18 cellular contexts compared by ENCODE assay signal in the genomic region with DNA sequence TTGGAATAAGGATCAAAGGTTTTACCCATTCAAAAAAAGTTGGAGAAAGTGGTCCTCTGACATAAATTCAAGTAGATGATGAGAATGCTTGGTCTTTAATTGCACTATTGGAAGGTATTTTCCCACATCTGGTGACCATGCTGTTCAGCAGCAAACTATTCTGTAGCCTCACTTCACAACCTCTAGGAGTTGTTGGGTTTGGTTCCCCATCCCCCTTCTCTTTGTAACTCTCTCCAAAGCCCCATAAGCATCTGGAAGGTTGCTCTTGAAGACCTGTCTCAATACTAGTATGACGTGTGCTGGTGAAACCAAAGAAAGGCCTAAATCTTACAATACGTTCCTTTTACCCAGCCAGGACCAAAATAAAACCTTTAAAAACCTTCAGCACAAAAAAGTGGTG. TPM values are rescaled to one million over a fixed set of nuclear protein-coding genes. Genes with fewer than 3 reads are reported as not detected.
A peak's percentile ranks its signal among the peaks of the same experiment; 100 is the strongest.
DNase-seq lines count a peak whose midpoint lies in the region; ATAC-seq, FAIRE-seq and TF ChIP-seq lines count a peak whose summit lies in the region.
"Had no signal": no experiment of that assay in that cellular context is flagged by ENCODE, and none has a peak within 500 bp of the region (broad histone marks: within the 10 kb centered on the region; RNA-seq: fewer than 3 reads in every experiment).

No MANE protein-coding gene starts in this region.

- intact Hi-C loops in lower leg skin (cut with DNase I; ENCODE audit: low total_unique reads): no loop called here

- H3K9ac ChIP-seq in astrocyte (ENCODE audit: low read length): no peak overlapping the region
- H3K9ac ChIP-seq: KMS-11 had no signal

- no peak overlapping the region for H2AFZ ChIP-seq in astrocyte (ENCODE audit: low read depth, low read length)
- H2AFZ ChIP-seq: PC-9 had no signal

- H3K9me3 Mint-ChIP-seq in astrocyte (ENCODE audit: unreplicated experiment): no peaks in the 10 kb centered on the region
- no peaks in the 10 kb centered on the region for H3K9me3 Mint-ChIP-seq in activated T-cell treated with anti-CD3 and anti-CD28 coated beads, Interleukin-2, amount 50 U/mL, for 24 hours

- H3K4me3 Mint-ChIP-seq in astrocyte (ENCODE audit: unreplicated experiment): no peak overlapping the region
- no peak overlapping the region for H3K4me3 Mint-ChIP-seq in activated T-cell treated with anti-CD3 and anti-CD28 coated beads, Interleukin-2, amount 50 U/mL, for 24 hours

- H3K9me3 ChIP-seq in astrocyte (ENCODE audit: insufficient read depth, low read depth, low read length) (no peaks in the 10 kb centered on the region), muscle layer of duodenum (ENCODE audit: control insufficient read depth in 1 of 2, low read length in 2 of 2) (no peaks in the 10 kb centered on the region)

- H3K36me3 Mint-ChIP-seq in astrocyte (ENCODE audit: low read depth, unreplicated experiment): peaks cover 14% of the 10 kb centered on the region
- H3K36me3 Mint-ChIP-seq in activated T-cell treated with anti-CD3 and anti-CD28 coated beads, Interleukin-2, amount 50 U/mL, for 24 hours (ENCODE audit: low read depth): peaks cover 19% of the 10 kb centered on the region

- no peak for TF ChIP-seq CTCF in astrocyte (IDR thresholded peaks at IDR 0.05; ENCODE audit: insufficient read depth, low read depth, low read length)
- TF ChIP-seq CTCF in lower leg skin (IDR thresholded peaks at IDR 0.05): no peak

- H3K27ac ChIP-seq in astrocyte (ENCODE audit: low read depth, low read length) (no peak overlapping the region), muscle layer of duodenum (ENCODE audit: low read length) (peak overlapping the region; percentile 5)
- H3K27ac ChIP-seq: KMS-11, PC-9 had no signal

- no peaks in the 10 kb centered on the region for H3K27me3 ChIP-seq in astrocyte (ENCODE audit: insufficient read depth, low read length)
- H3K27me3 ChIP-seq in muscle layer of duodenum (ENCODE audit: low read depth, low read length): no peaks in the 10 kb centered on the region

- H3K79me2 ChIP-seq in astrocyte (ENCODE audit: insufficient read depth, low read length): peaks cover 100% of the 10 kb centered on the region

- no peak overlapping the region for H3K27ac Mint-ChIP-seq in astrocyte (ENCODE audit: unreplicated experiment)
- no peak overlapping the region for H3K27ac Mint-ChIP-seq in activated T-cell treated with anti-CD3 and anti-CD28 coated beads, Interleukin-2, amount 50 U/mL, for 24 hours

- peaks cover 27% of the 10 kb centered on the region for H3K4me1 Mint-ChIP-seq in astrocyte (ENCODE audit: low read depth, unreplicated experiment)
- H3K4me1 Mint-ChIP-seq in activated T-cell treated with anti-CD3 and anti-CD28 coated beads, Interleukin-2, amount 50 U/mL, for 24 hours (ENCODE audit: low read depth): peaks cover 35% of the 10 kb centered on the region

- H3K4me1 ChIP-seq in astrocyte (ENCODE audit: insufficient read depth, low read length): peaks cover 6% of the 10 kb centered on the region
- H3K4me1 ChIP-seq in muscle layer of duodenum (ENCODE audit: control insufficient read depth in 1 of 2, insufficient read depth in 2 of 2, low read length in 2 of 2): peaks cover 27 to 79% of the 10 kb centered on the region in 2 donors

- TF ChIP-seq POLR2A in lower leg skin (IDR thresholded peaks at IDR 0.05): no peak

- FAIRE-seq in astrocyte (lab: Jason Lieb, UNC): no peak
- FAIRE-seq: H54 had no signal

- H3K36me3 ChIP-seq in astrocyte (ENCODE audit: insufficient read depth, low read length) (peaks cover 61% of the 10 kb centered on the region), muscle layer of duodenum (ENCODE audit: control insufficient read depth in 1 of 2, insufficient read depth in 2 of 2, low read length in 2 of 2) (peaks cover 0 to 14% of the 10 kb centered on the region in 2 donors)

- H4K20me1 ChIP-seq in astrocyte (ENCODE audit: insufficient read depth, low read length): peaks cover 96% of the 10 kb centered on the region

- DNase-seq in astrocyte (ENCODE audit: low read depth): no peak
- DNase-seq in stimulated activated CD4-positive, alpha-beta T cell treated with anti-CD3 and anti-CD28 coated beads, Interleukin-4, amount 100 ng/mL, for 24 hours: no peak
- no peak for DNase-seq in lower leg skin (ENCODE audit: low spot score in 2 of 2)
- DNase-seq in activated T-cell treated with anti-CD3 and anti-CD28 coated beads, Interleukin-2, amount 50 U/mL, for 24 hours: no peak
- DNase-seq: ACHN, AML-193, DMS 273 treated with DMSO at 0.1 percent for 48 hours, DND-41, GDM1, MV-4-11, NCI-H1694 treated with DMSO at 0.1 percent for 48 hours, NCI-H510A treated with DMSO at 0.1 percent for 48 hours, PC-9 had no signal

- no peaks in the 10 kb centered on the region for H3K27me3 Mint-ChIP-seq in astrocyte (ENCODE audit: low read depth, unreplicated experiment)
- H3K27me3 Mint-ChIP-seq in activated T-cell treated with anti-CD3 and anti-CD28 coated beads, Interleukin-2, amount 50 U/mL, for 24 hours: no peaks in the 10 kb centered on the region

- 83 to 88% methylated on average over 2 of the region's 2 CpGs for WGBS in lower leg skin, 2 donors

- H3K4me2 ChIP-seq in astrocyte (ENCODE audit: low read length): peak overlapping the region; percentile 14
- H3K4me2 ChIP-seq: KMS-11, PC-9 had no signal

- H3K4me3 ChIP-seq in astrocyte (ENCODE audit: insufficient read depth, low read depth, low read length): no peak overlapping the region
- H3K4me3 ChIP-seq in muscle layer of duodenum (ENCODE audit: low read depth in 1 of 2, low read length in 2 of 2): no peak overlapping the region
- no peak overlapping the region for H3K4me3 ChIP-seq in lower leg skin (ENCODE audit: low read depth, poor library complexity, severe bottlenecking)
- H3K4me3 ChIP-seq: PC-9 had no signal

- ATAC-seq in GM21360 (IDR thresholded peaks at IDR 0.05; ENCODE audit: unreplicated experiment) (peak; percentile 72), HG03175 (IDR thresholded peaks at IDR 0.05; ENCODE audit: unreplicated experiment) (no peak)

RNA-seq across cellular contexts. Expression of a gene that starts 8.5 kb away (rescaled TPM):
- 42.8 and 48.7 TPM in 2 replicates for total RNA-seq in astrocyte
- total RNA-seq in lower leg skin: 10 to 100 TPM; 58.5 to 75.3 (median 69.6) TPM
